8 cellular contexts compared by ENCODE assay signal in genomic region chr10:71888248-71888622, GRCh38. TPM values are rescaled to one million over a fixed set of nuclear protein-coding genes. Genes with fewer than 3 reads are reported as not detected.
A peak's percentile ranks its signal among the peaks of the same experiment; 100 is the strongest.
DNase-seq lines count a peak whose midpoint lies in the region; ATAC-seq and TF ChIP-seq lines count a peak whose summit lies in the region.

No MANE protein-coding gene starts in this region.

- TF ChIP-seq CTCF in mammary epithelial cell (conservative IDR thresholded peaks at IDR 0.05 in 1 of 2, IDR thresholded peaks at IDR 0.05 in 1 of 2; ENCODE audit: extremely low read depth in 1 of 2, insufficient read depth in 1 of 2, low read depth in 1 of 2, low read length in 2 of 2) (no peak), endothelial cell (IDR thresholded peaks at IDR 0.05; ENCODE audit: unreplicated experiment) (no peak), GM10266 (IDR thresholded peaks at IDR 0.05; ENCODE audit: control insufficient read depth, insufficient read depth, low read depth, missing control alignments) (no peak)

- peak overlapping the region; percentile 80 for H3K27ac Mint-ChIP-seq in stimulated activated naive CD8-positive, alpha-beta T cell treated with anti-CD3 and anti-CD28 coated beads, Interleukin-15, Interleukin-2, amounts not matched to agents 100 ng/mL and 50 ng/mL, for 24 hours
- H3K27ac Mint-ChIP-seq in endothelial cell (ENCODE audit: unreplicated experiment) = no peak overlapping the region

- CTCF ChIA-PET in mammary epithelial cell (lab: Charles Lee; ENCODE audit: low non-redundant PET) = no interaction called here

- H3K9me3 ChIP-seq in mammary epithelial cell (replicated peaks; ENCODE audit: insufficient read depth, low read length) (no peaks in the 10 kb centered on the region), muscle layer of duodenum (ENCODE audit: control insufficient read depth in 1 of 2, low read length in 2 of 2) (no peaks in the 10 kb centered on the region)

- H3K9ac ChIP-seq in mammary epithelial cell (ENCODE audit: insufficient read depth, low read length) = peak overlapping the region; percentile 83

- H3K27ac ChIP-seq in mammary epithelial cell (ENCODE audit: insufficient read depth, low read depth, low read length) (peak overlapping the region; percentile 84), muscle layer of duodenum (ENCODE audit: low read length) (peak overlapping the region; percentile 91)

- peaks cover 27% of the 10 kb centered on the region for H3K4me1 Mint-ChIP-seq in stimulated activated naive CD8-positive, alpha-beta T cell treated with anti-CD3 and anti-CD28 coated beads, Interleukin-15, Interleukin-2, amounts not matched to agents 100 ng/mL and 50 ng/mL, for 24 hours (ENCODE audit: low read depth)
- H3K4me1 Mint-ChIP-seq in endothelial cell (ENCODE audit: unreplicated experiment) = peaks cover 4% of the 10 kb centered on the region

- no peak for ATAC-seq in stimulated activated naive CD8-positive, alpha-beta T cell treated with anti-CD3 and anti-CD28 coated beads, Interleukin-15, Interleukin-2, amounts not matched to agents 100 U/mL and 50 U/mL, for 24 hours
- ATAC-seq in HG02973 (IDR thresholded peaks at IDR 0.05; ENCODE audit: unreplicated experiment) = no peak

- no peaks in the 10 kb centered on the region for H3K27me3 ChIP-seq in mammary epithelial cell (ENCODE audit: insufficient read depth, low read length)
- no peaks in the 10 kb centered on the region for H3K27me3 ChIP-seq in muscle layer of duodenum (ENCODE audit: low read depth, low read length)

- H3K4me1 ChIP-seq in mammary epithelial cell (ENCODE audit: insufficient read depth, low read length) (peaks cover 12% of the 10 kb centered on the region), muscle layer of duodenum (ENCODE audit: control insufficient read depth in 1 of 2, insufficient read depth in 2 of 2, low read length in 2 of 2) (peaks cover 0 to 5% of the 10 kb centered on the region in 2 donors)

- no peak for DNase-seq in stimulated activated naive CD8-positive, alpha-beta T cell treated with anti-CD3 and anti-CD28 coated beads, Interleukin-15, Interleukin-2, amounts not matched to agents 100 U/mL and 50 U/mL, for 24 hours
- DNase-seq in mammary epithelial cell (no peak), endothelial cell (ENCODE audit: low spot score) (no peak), OCI-M2 (lab: John Stamatoyannopoulos, UW; ENCODE audit: unreplicated experiment) (no peak), GM10266 (ENCODE audit: extremely low spot score) (no peak)

- no peaks in the 10 kb centered on the region for H3K36me3 Mint-ChIP-seq in stimulated activated naive CD8-positive, alpha-beta T cell treated with anti-CD3 and anti-CD28 coated beads, Interleukin-15, Interleukin-2, amounts not matched to agents 100 ng/mL and 50 ng/mL, for 24 hours (ENCODE audit: low read depth)
- H3K36me3 Mint-ChIP-seq in endothelial cell (ENCODE audit: low read depth, unreplicated experiment) = no peaks in the 10 kb centered on the region

- H3K4me3 Mint-ChIP-seq in stimulated activated naive CD8-positive, alpha-beta T cell treated with anti-CD3 and anti-CD28 coated beads, Interleukin-15, Interleukin-2, amounts not matched to agents 100 ng/mL and 50 ng/mL, for 24 hours = peak overlapping the region; percentile 84
- no peak overlapping the region for H3K4me3 Mint-ChIP-seq in endothelial cell (ENCODE audit: unreplicated experiment)

- H3K27me3 Mint-ChIP-seq in stimulated activated naive CD8-positive, alpha-beta T cell treated with anti-CD3 and anti-CD28 coated beads, Interleukin-15, Interleukin-2, amounts not matched to agents 100 ng/mL and 50 ng/mL, for 24 hours = no peaks in the 10 kb centered on the region
- peaks cover 5% of the 10 kb centered on the region for H3K27me3 Mint-ChIP-seq in endothelial cell (ENCODE audit: unreplicated experiment)

- no peaks in the 10 kb centered on the region for H3K9me3 Mint-ChIP-seq in stimulated activated naive CD8-positive, alpha-beta T cell treated with anti-CD3 and anti-CD28 coated beads, Interleukin-15, Interleukin-2, amounts not matched to agents 100 ng/mL and 50 ng/mL, for 24 hours
- no peaks in the 10 kb centered on the region for H3K9me3 Mint-ChIP-seq in endothelial cell (ENCODE audit: unreplicated experiment)

- H3K79me2 ChIP-seq in mammary epithelial cell (ENCODE audit: insufficient read depth, low read length) = no peaks in the 10 kb centered on the region

- dilution Hi-C loops in mammary epithelial cell (cut with HindIII; ENCODE audit: low sequenced_read_pairs) = loop anchor here (25.0 kb wide), 1 partner anchor 526 kb away; no protein-coding TSS in a partner anchor

- H4K20me1 ChIP-seq in mammary epithelial cell (ENCODE audit: insufficient read depth, low read length) = no peaks in the 10 kb centered on the region

- peak overlapping the region; percentile 87 for H3K4me2 ChIP-seq in mammary epithelial cell (ENCODE audit: insufficient read depth, low read depth, low read length)

- TSS peak; percentile 83 for BruUV-seq in mammary epithelial cell (replicated peaks; lab: Mats Ljungman, UMichigan)

- intact Hi-C loops in mammary epithelial cell (cut with micrococcal nuclease) = loop anchor here (2.0 kb wide), 1 partner anchor 27 kb away; no protein-coding TSS in a partner anchor

- peak overlapping the region; percentile 56 to 59 (median 56) for H3K4me3 ChIP-seq in mammary epithelial cell (replicated peaks in 1 of 3; ENCODE audit: insufficient read depth in 1 of 3, low read depth in 2 of 3, low read length in 3 of 3)
- H3K4me3 ChIP-seq in muscle layer of duodenum (ENCODE audit: low read depth in 1 of 2, low read length in 2 of 2) = peak overlapping the region; percentile 69 to 71

- H2AFZ ChIP-seq in mammary epithelial cell (ENCODE audit: low read depth, low read length) = peak overlapping the region; percentile 93

- H3K36me3 ChIP-seq in mammary epithelial cell (ENCODE audit: insufficient read depth, low read length) (no peaks in the 10 kb centered on the region), muscle layer of duodenum (ENCODE audit: control insufficient read depth in 1 of 2, insufficient read depth in 2 of 2, low read length in 2 of 2) (no peaks in the 10 kb centered on the region)

- in situ Hi-C loops in mammary epithelial cell (cut with MboI; ENCODE audit: low sequenced_read_pairs in 2 of 2) = loop anchor here in 1 of 2 donors (5.0 to 10.0 kb wide), 2 partner anchors 36 to 53 kb away; partner anchors contain the start of gene PSAP

- 57% methylated on average over 8 of the region's 8 CpGs for WGBS in mammary epithelial cell (ENCODE audit: low coverage, missing lambda C conversion rate)

RNA-seq across cellular contexts. Expression of gene PSAP, which starts 37.2 kb away (rescaled TPM):
- total RNA-seq in mammary epithelial cell (1,000 to 10,000 TPM in 1 of 2 donors, 100 to 1,000 TPM in 1; 655 to 1,757 TPM), endothelial cell (ENCODE audit: unreplicated experiment) (676 TPM)
- polyA plus RNA-seq in mammary epithelial cell = 864 TPM
- 764 TPM for polyA minus RNA-seq in mammary epithelial cell
